1 cellular context compared by ENCODE assay signal in genomic region chr15:53296603-53297002, GRCh38.
TF ChIP-seq lines count a peak whose summit lies in the region.

No MANE protein-coding gene starts in this region.

TF ChIP-seq in HepG2, 621 proteins besides CTCF, POLR2A, EP300 and RAD21 (continued from another document):
- TF ChIP-seq SNAPC4 (CRISPR knock-in tag; IDR thresholded peaks at IDR 0.05) (no peak), ZNF773 (CRISPR knock-in tag; IDR thresholded peaks at IDR 0.05; ENCODE audit: borderline replicate concordance) (no peak), TIGD3 (CRISPR knock-in tag; IDR thresholded peaks at IDR 0.05; ENCODE audit: borderline replicate concordance) (no peak), RFXAP (CRISPR knock-in tag; IDR thresholded peaks at IDR 0.05; ENCODE audit: borderline replicate concordance) (no peak), POGK (CRISPR knock-in tag; conservative IDR thresholded peaks at IDR 0.05) (no peak), KMT2B (CRISPR knock-in tag; IDR thresholded peaks at IDR 0.05) (no peak), ZNF598 (CRISPR knock-in tag; IDR thresholded peaks at IDR 0.05; ENCODE audit: borderline replicate concordance) (no peak), DDIT3 (CRISPR knock-in tag; IDR thresholded peaks at IDR 0.05) (no peak), ZNF484 (CRISPR knock-in tag; IDR thresholded peaks at IDR 0.05; ENCODE audit: borderline replicate concordance, low read depth) (no peak), ZNF552 (CRISPR knock-in tag; IDR thresholded peaks at IDR 0.05; ENCODE audit: borderline replicate concordance) (no peak)
TF ChIP-seq in HepG2: peak in this region for 0.
